ENCODE assay signal across 1 cellular context in the genomic region with DNA sequence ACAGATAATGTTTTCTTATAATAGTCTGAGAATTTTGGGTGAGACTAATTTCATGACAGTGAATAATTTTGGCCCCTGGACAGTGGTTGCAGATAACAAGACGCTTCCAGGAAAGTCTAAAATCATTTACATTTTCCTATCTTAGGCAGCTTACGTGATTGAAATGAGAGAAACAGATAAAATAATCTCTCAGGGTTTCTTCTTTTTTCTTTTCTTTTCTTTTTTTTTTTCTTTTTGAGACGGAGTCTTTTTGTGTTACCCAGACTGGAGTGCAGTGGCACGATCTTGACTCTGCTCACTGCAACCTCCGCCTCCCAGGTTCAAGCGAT.
TF ChIP-seq lines count a peak whose summit lies in the region.

No MANE protein-coding gene starts in this region.

TF ChIP-seq in A549, 52 proteins besides CTCF, POLR2A, EP300 and RAD21 (continued from another document):
- no peak for TF ChIP-seq CHD2 (IDR thresholded peaks at IDR 0.05; ENCODE audit: low read length, partially characterized antibody)
